8 cellular contexts compared by ENCODE assay signal in genomic region chr19:11813801-11814706, GRCh38. TPM values are rescaled to one million over a fixed set of nuclear protein-coding genes. Genes with fewer than 3 reads are reported as not detected.
DNase-seq lines count a peak whose midpoint lies in the region; ATAC-seq and TF ChIP-seq lines count a peak whose summit lies in the region.

Gene ZNF440 (plus strand): TSS chr19:11814273. CDS start chr19:11814448, 175 bp downstream.

- H3K27me3 ChIP-seq in CD8-positive, alpha-beta T cell (ENCODE audit: insufficient read depth, low read length) = no peaks in the 10 kb centered on the region
- H3K27me3 ChIP-seq in HL-60 (ENCODE audit: insufficient read depth, poor library complexity, severe bottlenecking) = no peaks in the 10 kb centered on the region

- peak within 1 kb of the TSS; percentile 86 for H3K27ac Mint-ChIP-seq in CD8-positive, alpha-beta T cell

- POLR2A ChIA-PET in CD8-positive, alpha-beta T cell (lab: Charles Lee) = interaction anchor here (0.9 kb wide), 2 partner anchors 16 to 47 kb away, joined by 4 read pairs; partner anchors contain the start of genes ZNF441 and ZNF491

- intact Hi-C loops in CD8-positive, alpha-beta T cell (cut with DNase I, micrococcal nuclease) = loop anchor here (1.0 to 5.0 kb wide), 8 partner anchors 16 to 328 kb away; partner anchors contain the start of genes ZNF491 (in 2 of the 2), ZNF20 (in 1 of the 2), ZNF439 (in 1 of the 2) and ZNF441 (in 1 of the 2)

- H3K4me3 Mint-ChIP-seq in CD8-positive, alpha-beta T cell = peak within 1 kb of the TSS; percentile 95

- ATAC-seq in CD8-positive, alpha-beta T cell = peak; percentile 99
- ATAC-seq in GM19452 (IDR thresholded peaks at IDR 0.05; ENCODE audit: unreplicated experiment) = peak; percentile 100

- no peaks in the 10 kb centered on the region for H3K36me3 ChIP-seq in CD8-positive, alpha-beta T cell (ENCODE audit: insufficient read depth, low read length)

- DNase-seq in CD8-positive, alpha-beta T cell = peak; percentile 66 to 88 (median 78)
- DNase-seq in HL-60 (ENCODE audit: low read depth in 1 of 2, low spot score in 1 of 2) (peak; percentile 59 to 95), NOMO-1 treated with dmso at 0.1 percent for 144 hours (lab: John Stamatoyannopoulos, UW; ENCODE audit: unreplicated experiment) (peak; percentile 75), epidermal melanocyte (ENCODE audit: insufficient read length, low spot score) (peak; percentile 99), middle frontal gyrus (ENCODE audit: extremely low spot score, low spot score) (peak; percentile 91)
- DNase-seq in activated CD8-positive, alpha-beta memory T cell treated with anti-CD3 and anti-CD28 coated beads, Interleukin-2, amount 50 U/mL, for 4 hours = peak; percentile 83
- peak; percentile 66 to 70 for DNase-seq in stimulated activated CD8-positive, alpha-beta memory T cell treated with anti-CD3 and anti-CD28 coated beads, Interleukin-2, amount 100 ng/mL, for 1 hour (ENCODE audit: low read depth in 2 of 2)

- no peak for TF ChIP-seq CTCF in CD8-positive, alpha-beta T cell (IDR thresholded peaks at IDR 0.05)
- no peak for TF ChIP-seq CTCF in HL-60 (IDR thresholded peaks at IDR 0.05; ENCODE audit: insufficient read depth, low read length)

- peaks cover 6% of the 10 kb centered on the region for H3K4me1 ChIP-seq in CD8-positive, alpha-beta T cell (ENCODE audit: insufficient read depth, low read length)

- peak within 1 kb of the TSS; percentile 45 for H3K27ac ChIP-seq in CD8-positive, alpha-beta T cell (ENCODE audit: low read depth, low read length)
- peak within 1 kb of the TSS; percentile 91 for H3K27ac ChIP-seq in HL-60 (replicated peaks)

- no peaks in the 10 kb centered on the region for H3K9me3 ChIP-seq in CD8-positive, alpha-beta T cell (ENCODE audit: low read length)

- peaks cover 32% of the 10 kb centered on the region for H3K4me1 Mint-ChIP-seq in CD8-positive, alpha-beta T cell (ENCODE audit: low read depth)

- H3K9me3 Mint-ChIP-seq in CD8-positive, alpha-beta T cell = peaks cover under 1% of the 10 kb centered on the region

- H3K4me3 ChIP-seq in CD8-positive, alpha-beta T cell (ENCODE audit: low read depth, low read length) = peak within 1 kb of the TSS; percentile 95
- peak within 1 kb of the TSS; percentile 60 for H3K4me3 ChIP-seq in HL-60 (replicated peaks; ENCODE audit: insufficient read depth, low read length)

- H3K36me3 Mint-ChIP-seq in CD8-positive, alpha-beta T cell = peaks cover 21% of the 10 kb centered on the region

- CTCF ChIA-PET in CD8-positive, alpha-beta T cell (lab: Charles Lee) = interaction anchor here (0.7 to 5.2 kb wide), 5 partner anchors 9 to 327 kb away, joined by 3 to 68 read pairs (median 4); partner anchors contain the start of gene ZNF491

- no peaks in the 10 kb centered on the region for H3K27me3 Mint-ChIP-seq in CD8-positive, alpha-beta T cell (ENCODE audit: low read depth)

RNA-seq across cellular contexts. Expression of gene ZNF440, which starts in this region (rescaled TPM):
- total RNA-seq in CD8-positive, alpha-beta T cell = 1 to 10 TPM; 6.4 to 7.9 TPM

Comparison
In these comparisons a context has a peak if more than half of its experiments do, and no peak if none do; other contexts are left out.
1. Peak in every context shown above with its lines: DNase-seq, ATAC-seq, H3K4me3 ChIP-seq and H3K27ac ChIP-seq.